ENCODE assay signal across 8 cellular contexts in the genomic region with DNA sequence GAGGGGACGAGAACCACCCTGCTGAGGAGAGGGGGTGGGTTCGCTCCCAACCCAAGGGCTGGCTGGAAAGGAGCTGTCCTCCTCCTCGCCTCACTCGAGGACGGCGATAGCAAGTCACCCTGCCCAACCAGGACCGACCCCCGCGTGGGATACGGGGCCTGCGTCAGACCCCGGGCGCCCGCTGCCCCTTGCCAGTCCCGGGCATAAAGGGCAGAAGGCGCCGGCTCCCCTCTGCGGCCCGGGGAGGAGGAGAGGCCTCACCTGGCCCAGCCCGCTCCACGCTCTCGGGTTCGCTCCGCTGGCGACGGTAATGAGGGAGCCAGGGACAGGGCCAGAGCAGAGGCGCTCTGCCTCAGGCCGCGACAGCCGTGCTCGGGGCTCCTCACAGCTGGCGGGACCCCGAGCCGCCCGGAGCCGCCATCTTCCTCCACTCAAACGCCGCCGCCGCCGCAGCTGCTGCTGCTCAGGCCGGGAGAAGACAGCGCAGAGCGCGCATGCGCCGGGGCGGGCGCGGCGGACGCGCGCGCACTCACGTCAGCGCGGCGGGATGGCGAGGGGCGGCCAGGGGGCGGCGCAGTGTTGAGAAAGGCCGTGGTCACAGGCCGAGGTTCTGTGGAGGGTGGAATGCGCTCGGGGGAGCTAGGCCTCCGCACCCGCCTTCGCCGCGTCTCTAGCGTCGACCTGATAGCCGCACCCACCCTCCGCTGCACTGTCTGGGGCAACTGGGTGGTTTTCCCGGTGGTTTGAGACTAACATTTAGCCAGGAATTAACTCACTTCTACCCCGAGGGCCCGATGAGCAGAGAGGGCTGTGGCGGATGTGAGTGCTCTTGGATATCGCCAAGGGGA. TPM values are rescaled to one million over a fixed set of nuclear protein-coding genes. Genes with fewer than 3 reads are reported as not detected.
DNase-seq lines count a peak whose midpoint lies in the region; ATAC-seq, FAIRE-seq and TF ChIP-seq lines count a peak whose summit lies in the region.

A gene (minus strand): TSS at position 487 of the 848 bp plus-strand sequence. CDS start 37,062 bp downstream, outside the sequence.

- intact Hi-C loops in head of caudate nucleus (cut with DNase I): loop anchor here (10.0 kb wide), 1 partner anchor 107 kb away; no protein-coding TSS in a partner anchor
- intact Hi-C loops in pancreas (cut with DNase I): no loop called here
- intact Hi-C loops in thyroid gland (cut with DNase I): loop anchor here (10.0 kb wide), 1 partner anchor 107 kb away; no protein-coding TSS in a partner anchor

- H3K4me1 Mint-ChIP-seq in activated naive CD8-positive, alpha-beta T cell (ENCODE audit: low read depth): peaks cover 34% of the 10 kb centered on the region

- peak; percentile 91 for DNase-seq in NCI-H1105 treated with DMSO at 0.1 percent for 48 hours (lab: John Stamatoyannopoulos, UW)
- peak; percentile 92 for DNase-seq in SKM-1 treated with dmso at 0.1 percent for 144 hours (lab: John Stamatoyannopoulos, UW; ENCODE audit: unreplicated experiment)
- peak; percentile 63 to 95 (median 90) for DNase-seq in head of caudate nucleus
- DNase-seq in pancreas: peak; percentile 87 to 97 (median 92)
- DNase-seq in thyroid gland: peak; percentile 89 to 91

- H3K9me3 ChIP-seq in pancreas (no peaks in the 10 kb centered on the region), thyroid gland (no peaks in the 10 kb centered on the region)

- FAIRE-seq in pancreas (lab: Jason Lieb, UNC): no peak

- 0% methylated on average over 58 to 81 of the region's 81 CpGs for WGBS in pancreas, 2 donors
- 0% methylated on average over 5 to 26 of the region's 81 CpGs for WGBS in thyroid gland, 2 donors

- H3K27me3 ChIP-seq in pancreas (no peaks in the 10 kb centered on the region), thyroid gland (no peaks in the 10 kb centered on the region)

- H3K4me1 ChIP-seq in pancreas: peaks cover 4 to 23% (median 9%) of the 10 kb centered on the region in 3 donors
- peaks cover 14 to 25% of the 10 kb centered on the region in 2 donors for H3K4me1 ChIP-seq in thyroid gland

- no peaks in the 10 kb centered on the region for H3K36me3 ChIP-seq in pancreas
- no peaks in the 10 kb centered on the region for H3K36me3 ChIP-seq in thyroid gland

- TF ChIP-seq POLR2A in thyroid gland (IDR thresholded peaks at IDR 0.05): peak; percentile 71 to 98

- TF ChIP-seq CTCF in GM12872 (IDR thresholded peaks at IDR 0.05; ENCODE audit: insufficient read depth, low read depth, low read length): peak; percentile 47; the same call in 2 of the 3 replicates
- TF ChIP-seq CTCF in pancreas (IDR thresholded peaks at IDR 0.05): peak in 3 of 4 donors; percentile 19 to 25 (median 25)
- TF ChIP-seq CTCF in thyroid gland (IDR thresholded peaks at IDR 0.05): peak in 4 of 6 experiments; percentile 12 to 48 (median 42)

- H3K36me3 Mint-ChIP-seq in activated naive CD8-positive, alpha-beta T cell: no peaks in the 10 kb centered on the region

- H3K27ac ChIP-seq in pancreas: peak within 1 kb of the TSS; percentile 70 to 90 (median 86)
- peak within 1 kb of the TSS; percentile 91 to 96 (median 96) for H3K27ac ChIP-seq in thyroid gland

- ATAC-seq in HG02678 (IDR thresholded peaks at IDR 0.05; ENCODE audit: unreplicated experiment) (peak; percentile 94), pancreas (peak; percentile 94 to 97 (median 96))

- H3K4me3 ChIP-seq in pancreas: peak within 1 kb of the TSS; percentile 77 to 97 (median 88)
- H3K4me3 ChIP-seq in thyroid gland (replicated peaks in 1 of 3): peak within 1 kb of the TSS; percentile 50 to 73 (median 72)

- no peaks in the 10 kb centered on the region for H3K27me3 Mint-ChIP-seq in activated naive CD8-positive, alpha-beta T cell

- H3K9me3 Mint-ChIP-seq in activated naive CD8-positive, alpha-beta T cell (ENCODE audit: low read depth): no peaks in the 10 kb centered on the region

- peak within 1 kb of the TSS; percentile 90 for H3K27ac Mint-ChIP-seq in activated naive CD8-positive, alpha-beta T cell

- H3K4me3 Mint-ChIP-seq in activated naive CD8-positive, alpha-beta T cell: peak within 1 kb of the TSS; percentile 95

RNA-seq across cellular contexts. Expression of the gene that starts here (rescaled TPM):
- 10 to 100 TPM in 2 of 6 donors, 1 to 10 TPM in 4; 7.4 to 11.9 (median 8.8) TPM for total RNA-seq in pancreas
- 10 to 100 TPM; 10.4 to 11.1 TPM for polyA plus RNA-seq in pancreas
- 10 to 100 TPM; 24.3 to 41.9 (median 31.9) TPM for total RNA-seq in thyroid gland

Comparison
In these comparisons a context has a peak if more than half of its experiments do, and no peak if none do; other contexts are left out.
1. Peak in every context shown above with its lines: DNase-seq, ATAC-seq, H3K4me3 ChIP-seq and H3K27ac ChIP-seq.
2. intact Hi-C loops: an anchor here in head of caudate nucleus (10.0 kb wide) and thyroid gland (10.0 kb wide); none called in pancreas.